8 cellular contexts compared by ENCODE assay signal in genomic region chr20:49132995-49133451, GRCh38. TPM values are rescaled to one million over a fixed set of nuclear protein-coding genes. Genes with fewer than 3 reads are reported as not detected.
DNase-seq lines count a peak whose midpoint lies in the region; ATAC-seq and TF ChIP-seq lines count a peak whose summit lies in the region.

No MANE protein-coding gene starts in this region.

- H3K4me3 Mint-ChIP-seq in Calu3 (ENCODE audit: low read depth, unreplicated experiment) = no peak overlapping the region

- H3K9me3 Mint-ChIP-seq in Calu3 (ENCODE audit: low read depth, unreplicated experiment) = no peaks in the 10 kb centered on the region

- no TSS peak for BruUV-seq in Calu3 (replicated peaks; lab: Mats Ljungman, UMichigan)

- 10 to 40% methylated on average over 2 to 5 of the region's 5 CpGs for WGBS in transverse colon (ENCODE audit: low coverage in 1 of 2), 2 donors

- H3K4me1 ChIP-seq in left lung = no peaks in the 10 kb centered on the region
- peaks cover 0 to 7% (median 5%) of the 10 kb centered on the region in 4 donors for H3K4me1 ChIP-seq in transverse colon

- H3K36me3 ChIP-seq in left lung = peaks cover 0 to 74% of the 10 kb centered on the region in 2 donors
- H3K36me3 ChIP-seq in transverse colon = peaks cover 0 to 6% (median under 1%) of the 10 kb centered on the region in 4 donors

- intact Hi-C loops in Calu3 (cut with micrococcal nuclease; ENCODE audit: unreplicated experiment) = loop anchor here (1.0 to 2.0 kb wide), 2 partner anchors 54 to 84 kb away; no protein-coding TSS in a partner anchor
- intact Hi-C loops in left lung (cut with DNase I) = loop anchor here in 1 of 2 donors (5.0 kb wide), 1 partner anchor 84 kb away; the partner anchor contains the start of gene DDX27
- intact Hi-C loops in transverse colon (cut with DNase I; ENCODE audit: low total_unique reads) = loop anchor here (2.0 kb wide), 1 partner anchor 84 kb away; no protein-coding TSS in a partner anchor

- no peaks in the 10 kb centered on the region for H3K27me3 ChIP-seq in left lung
- no peaks in the 10 kb centered on the region for H3K27me3 ChIP-seq in transverse colon

- TF ChIP-seq EP300 in transverse colon (IDR thresholded peaks at IDR 0.05; ENCODE audit: low read depth) = no peak

- TF ChIP-seq CTCF in Calu3 (IDR thresholded peaks at IDR 0.05; ENCODE audit: unreplicated experiment) (peak; percentile 32), HFF-Myc (IDR thresholded peaks at IDR 0.05; ENCODE audit: low read depth, low read length, missing control alignments) (peak; percentile 47), choroid plexus epithelial cell (conservative IDR thresholded peaks at IDR 0.05; ENCODE audit: low read depth, low read length) (peak; percentile 53), left lung (IDR thresholded peaks at IDR 0.05) (peak; percentile 44 to 46), transverse colon (IDR thresholded peaks at IDR 0.05) (peak; percentile 54 to 67 (median 58))

- H3K9me3 ChIP-seq in left lung = no peaks in the 10 kb centered on the region
- H3K9me3 ChIP-seq in transverse colon = no peaks in the 10 kb centered on the region

- H3K27ac Mint-ChIP-seq in Calu3 (ENCODE audit: unreplicated experiment) = no peak overlapping the region

- ATAC-seq in left lung (peak; percentile 91), HG03025 (IDR thresholded peaks at IDR 0.05; ENCODE audit: low FRiP score, unreplicated experiment) (no peak)

- H3K27ac ChIP-seq in left lung = no peak overlapping the region
- H3K27ac ChIP-seq in transverse colon = peak overlapping the region in 2 of 4 donors; percentile 9 to 11

- no peaks in the 10 kb centered on the region for H3K27me3 Mint-ChIP-seq in Calu3 (ENCODE audit: unreplicated experiment)

- in situ Hi-C loops in transverse colon (cut with MboI; ENCODE audit: low pct_ligation_motif_present in 1 of 4, low pct_unique_long_range_greater_than_20kb in 1 of 4, low sequenced_read_pairs in 3 of 4) = loop anchor here (5.0 to 25.0 kb wide), 3 partner anchors 82 to 96 kb away; partner anchors contain the start of genes DDX27 (in 4 of the 4) and CSE1L (in 1 of the 4)

- no peaks in the 10 kb centered on the region for H3K4me1 Mint-ChIP-seq in Calu3 (ENCODE audit: low read depth, unreplicated experiment)

- TF ChIP-seq POLR2A in transverse colon (IDR thresholded peaks at IDR 0.05) = no peak

- peaks cover 65% of the 10 kb centered on the region for H3K36me3 Mint-ChIP-seq in Calu3 (ENCODE audit: insufficient read depth, unreplicated experiment)

- H3K4me3 ChIP-seq in HFF-Myc (replicated peaks; ENCODE audit: low read depth, low read length) (no peak overlapping the region), choroid plexus epithelial cell (ENCODE audit: low read depth, low read length) (no peak overlapping the region), left lung (no peak overlapping the region), transverse colon (no peak overlapping the region)

- CTCF ChIA-PET in Calu3 (lab: Charles Lee) = interaction anchor here (0.6 to 2.7 kb wide), 13 partner anchors 12 to 190 kb away, joined by 3 to 36 read pairs (median 3); partner anchors contain the start of gene DDX27

- DNase-seq in Calu3 (peak; percentile 62), HFF-Myc (ENCODE audit: extremely low read depth, low read depth) (peak; percentile 52), OCI-M2 (lab: John Stamatoyannopoulos, UW; ENCODE audit: unreplicated experiment) (peak; percentile 40), choroid plexus epithelial cell (ENCODE audit: low read depth) (peak; percentile 88), left lung (no peak), transverse colon (no peak), UCSD-AML1 (lab: John Stamatoyannopoulos, UW; ENCODE audit: unreplicated experiment) (no peak)

RNA-seq across cellular contexts. Expression of gene STAU1, which starts 55.1 kb away (rescaled TPM):
- total RNA-seq in Calu3 (2022) (147 and 155 TPM in 2 replicates), left lung (10 to 100 TPM; 68.6 to 83.0 TPM), transverse colon (10 to 100 TPM; 66.7 to 79.7 (median 73.3) TPM)

Comparison
In these comparisons a context has a peak if more than half of its experiments do, and no peak if none do; other contexts are left out.
1. DNase-seq: peak in Calu3 (single experiment), HFF-Myc (single experiment), OCI-M2 (single experiment) and choroid plexus epithelial cell (single experiment); none in left lung (0 of 2), transverse colon (single experiment) and UCSD-AML1 (single experiment).
2. Peak in every context shown above with its lines, with median percentiles within 50 percentile points of each other: CTCF ChIP-seq.